8 cellular contexts compared by ENCODE assay signal in genomic region chr16:89700100-89700648, GRCh38. TPM values are rescaled to one million over a fixed set of nuclear protein-coding genes. Genes with fewer than 3 reads are reported as not detected.
A peak's percentile ranks its signal among the peaks of the same experiment; 100 is the strongest.
DNase-seq lines count a peak whose midpoint lies in the region; ATAC-seq and TF ChIP-seq lines count a peak whose summit lies in the region.

No MANE protein-coding gene starts in this region.

- H3K27me3 ChIP-seq in left ventricle myocardium inferior (ENCODE audit: low read depth): no peaks in the 10 kb centered on the region
- H3K27me3 ChIP-seq in upper lobe of right lung: no peaks in the 10 kb centered on the region

- peak; percentile 99 for DNase-seq in GM12865 (ENCODE audit: low read depth)
- peak; percentile 80 for DNase-seq in NCI-H1694 treated with DMSO at 0.1 percent for 48 hours (lab: John Stamatoyannopoulos, UW)
- peak; percentile 94 to 96 (median 94) for DNase-seq in T-helper 17 cell
- peak; percentile 98 for DNase-seq in left ventricle myocardium inferior
- DNase-seq in posterior vena cava (ENCODE audit: low spot score): peak; percentile 99
- DNase-seq in upper lobe of right lung: peak; percentile 100

- TF ChIP-seq CTCF in GM12865 (IDR thresholded peaks at IDR 0.05; ENCODE audit: insufficient read depth, low read depth, low read length, missing control alignments) (peak; percentile 56), left ventricle myocardium inferior (IDR thresholded peaks at IDR 0.05; ENCODE audit: borderline replicate concordance) (peak; percentile 79), upper lobe of right lung (IDR thresholded peaks at IDR 0.05) (peak; percentile 83)

- peak overlapping the region; percentile 76 for H3K4me3 ChIP-seq in GM12865 (ENCODE audit: low read depth, low read length)
- H3K4me3 ChIP-seq in left ventricle myocardium inferior: peak overlapping the region; percentile 83
- H3K4me3 ChIP-seq in upper lobe of right lung: peak overlapping the region; percentile 70

- H3K27ac ChIP-seq in angular gyrus (ENCODE audit: low read depth, low read length) (peak overlapping the region; percentile 74), left ventricle myocardium inferior (replicated peaks) (peak overlapping the region; percentile 79), upper lobe of right lung (peak overlapping the region; percentile 84)

- H3K9me3 ChIP-seq in T-helper 17 cell (ENCODE audit: control insufficient read depth, low read length, poor library complexity, severe bottlenecking) (no peaks in the 10 kb centered on the region), left ventricle myocardium inferior (replicated peaks) (no peaks in the 10 kb centered on the region), upper lobe of right lung (no peaks in the 10 kb centered on the region)

- peak overlapping the region; percentile 68 for H3K27ac Mint-ChIP-seq in T-helper 17 cell

- no peaks in the 10 kb centered on the region for H3K27me3 Mint-ChIP-seq in T-helper 17 cell

- H3K36me3 Mint-ChIP-seq in T-helper 17 cell (ENCODE audit: low read depth): no peaks in the 10 kb centered on the region

- ATAC-seq in HG02798 (IDR thresholded peaks at IDR 0.05; ENCODE audit: poor library complexity, unreplicated experiment) (peak; percentile 55), T-helper 17 cell (peak; percentile 32), upper lobe of right lung (peak; percentile 79)

- H3K4me3 Mint-ChIP-seq in T-helper 17 cell: peak overlapping the region; percentile 84

- intact Hi-C loops in left ventricle myocardium inferior (cut with micrococcal nuclease) (no loop called here), posterior vena cava (cut with DNase I) (loop anchor here in 1 of 2 donors (10.0 kb wide), 1 partner anchor 95 kb away; no protein-coding TSS in a partner anchor), upper lobe of right lung (cut with DNase I) (no loop called here)

- H3K36me3 ChIP-seq in left ventricle myocardium inferior: no peaks in the 10 kb centered on the region
- no peaks in the 10 kb centered on the region for H3K36me3 ChIP-seq in upper lobe of right lung

- H3K4me1 ChIP-seq in left ventricle myocardium inferior (peaks cover 31% of the 10 kb centered on the region), upper lobe of right lung (peaks cover 14% of the 10 kb centered on the region)

- peaks cover 10% of the 10 kb centered on the region for H3K4me1 Mint-ChIP-seq in T-helper 17 cell

RNA-seq across cellular contexts. Expression of gene SPATA2L, which starts 1.3 kb away (rescaled TPM):
- total RNA-seq in T-helper 17 cell (10 to 100 TPM; 20.6 to 30.8 TPM), left ventricle myocardium inferior (2.1 TPM), posterior vena cava (10 to 100 TPM in 1 of 2 donors, 1 to 10 TPM in 1; 7.9 to 13.0 TPM), upper lobe of right lung (13.3 TPM)

RNA-seq across cellular contexts. Expression of gene CDK10, which starts 13.7 kb away (rescaled TPM):
- total RNA-seq in T-helper 17 cell (10 to 100 TPM; 83.0 to 86.0 TPM), left ventricle myocardium inferior (26.7 TPM), posterior vena cava (10 to 100 TPM; 33.7 to 37.5 TPM), upper lobe of right lung (81.5 TPM)

RNA-seq across cellular contexts. Expression of gene VPS9D1, which starts 20.5 kb away (rescaled TPM):
- 10 to 100 TPM; 18.8 to 23.2 TPM for total RNA-seq in T-helper 17 cell
- 12.6 TPM for total RNA-seq in left ventricle myocardium inferior
- 10 to 100 TPM in 1 of 2 donors, 1 to 10 TPM in 1; 8.4 to 11.8 TPM for total RNA-seq in posterior vena cava
- total RNA-seq in upper lobe of right lung: 15.7 TPM

RNA-seq across cellular contexts. Expression of gene ZNF276, which starts 21.2 kb away (rescaled TPM):
- total RNA-seq in T-helper 17 cell: 100 to 1,000 TPM; 103 to 104 TPM
- total RNA-seq in left ventricle myocardium inferior: 12.9 TPM
- total RNA-seq in posterior vena cava: 10 to 100 TPM; 16.4 to 17.4 TPM
- total RNA-seq in upper lobe of right lung: 35.8 TPM

RNA-seq across cellular contexts. Expression of gene SPATA33, which starts 42.5 kb away (rescaled TPM):
- 10 to 100 TPM in 1 of 2 donors, 1 to 10 TPM in 1; 8.3 to 10.1 TPM for total RNA-seq in T-helper 17 cell
- 3.6 TPM for total RNA-seq in left ventricle myocardium inferior
- 1 to 10 TPM; 5.0 to 5.8 TPM for total RNA-seq in posterior vena cava
- 8.1 TPM for total RNA-seq in upper lobe of right lung

Comparison
In these comparisons a context has a peak if more than half of its experiments do, and no peak if none do; other contexts are left out.
1. Peak in every context shown above with its lines: DNase-seq, ATAC-seq, H3K4me3 ChIP-seq and H3K27ac ChIP-seq.